Comparison of ENCODE assay signal across 9 cellular contexts in genomic region chr5:153496835-153497234, GRCh38. TPM values are rescaled to one million over a fixed set of nuclear protein-coding genes. Genes with fewer than 3 reads are reported as not detected.
DNase-seq lines count a peak whose midpoint lies in the region; TF ChIP-seq lines count a peak whose summit lies in the region.
"Had no signal": no experiment of that assay in that cellular context is flagged by ENCODE, and none has a peak within 500 bp of the region (broad histone marks: within the 10 kb centered on the region; RNA-seq: fewer than 3 reads in every experiment).

No MANE protein-coding gene starts in this region.

- no peaks in the 10 kb centered on the region for H4K20me1 ChIP-seq in Karpas-422 (ENCODE audit: insufficient read depth, low read depth, low read length)

- peak; percentile 36 to 49 (median 41) for TF ChIP-seq CTCF in breast epithelium (IDR thresholded peaks at IDR 0.05)

- no peaks in the 10 kb centered on the region for H3K9me2 ChIP-seq in Karpas-422 (replicated peaks; ENCODE audit: insufficient read depth, low read length)

- H3K9me3 ChIP-seq in Karpas-422 (ENCODE audit: low read length), result no peaks in the 10 kb centered on the region
- no peaks in the 10 kb centered on the region for H3K9me3 ChIP-seq in breast epithelium

- no peaks in the 10 kb centered on the region for H3K36me3 ChIP-seq in Karpas-422 (ENCODE audit: insufficient read depth, low read length)
- H3K36me3 ChIP-seq in breast epithelium, result no peaks in the 10 kb centered on the region

- TF ChIP-seq POLR2A in breast epithelium (IDR thresholded peaks at IDR 0.05), result no peak

- H3K27ac ChIP-seq in Karpas-422 (ENCODE audit: low read length), result no peak overlapping the region
- no peak overlapping the region for H3K27ac ChIP-seq in breast epithelium

- intact Hi-C loops in breast epithelium (cut with DNase I; ENCODE audit: low total_unique reads), result no loop called here

- no peak overlapping the region for H3K4me2 ChIP-seq in Karpas-422 (ENCODE audit: low read depth, low read length, poor library complexity, severe bottlenecking)

- H3K4me1 ChIP-seq in Karpas-422 (ENCODE audit: low read length), result no peaks in the 10 kb centered on the region
- no peaks in the 10 kb centered on the region for H3K4me1 ChIP-seq in breast epithelium

- no peak overlapping the region for H3K9ac ChIP-seq in Karpas-422 (ENCODE audit: low read length)

- peak; percentile 35 for DNase-seq in DMS 273 (lab: John Stamatoyannopoulos, UW; ENCODE audit: unreplicated experiment)
- DNase-seq in DMS 273 treated with DMSO at 0.1 percent for 48 hours (lab: John Stamatoyannopoulos, UW), result no peak
- DNase-seq in Karpas-422, result peak; percentile 61
- DNase-seq in breast epithelium (ENCODE audit: low spot score in 2 of 2), result no peak
- peak; percentile 67 for DNase-seq in myocyte (ENCODE audit: low read depth)
- DNase-seq in DMS79 (lab: John Stamatoyannopoulos, UW), result no peak
- DNase-seq in stimulated activated CD4-positive, alpha-beta T cell treated with anti-CD3 and anti-CD28 coated beads, Interleukin-1b, Interleukin-23, amount 100 ng/mL, for 48 hours, result no peak
- no peak for DNase-seq in T1000 (lab: John Stamatoyannopoulos, UW)
- DNase-seq: activated B cell treated with CpG ODN at 0.5 μM for 24 hours had no signal

- no peaks in the 10 kb centered on the region for H3K27me3 ChIP-seq in Karpas-422 (ENCODE audit: low read length)
- no peaks in the 10 kb centered on the region for H3K27me3 ChIP-seq in breast epithelium

- no peak overlapping the region for H2AFZ ChIP-seq in Karpas-422 (ENCODE audit: low read length)

- H3K79me2 ChIP-seq in Karpas-422 (ENCODE audit: low read length), result no peaks in the 10 kb centered on the region

- no peak overlapping the region for H3K4me3 ChIP-seq in Karpas-422 (ENCODE audit: low read length)
- H3K4me3 ChIP-seq in breast epithelium, result no peak overlapping the region

RNA-seq across cellular contexts. Expression of gene GRIA1, which starts 6.4 kb away (rescaled TPM):
- total RNA-seq in Karpas-422 (2014; rRNA removed; shearing (Covaris generic); ENCODE audit: low replicate concordance), result not detected in 2 replicates
- total RNA-seq in breast epithelium (under 1 TPM in 2 of 3 donors, not detected in 1; 0.33 to 0.88 TPM), myocyte (4.7 and 5.6 TPM in 2 replicates)
- polyA plus RNA-seq in myocyte (2012), result 15.2 TPM
- total RNA-seq: activated B cell treated with CpG ODN at 0.5 μM for 24 hours had no signal

Comparison
In these comparisons a context has a peak if more than half of its experiments do, and no peak if none do; other contexts are left out.
1. DNase-seq: peak in DMS 273 (single experiment), Karpas-422 (single experiment) and myocyte (single experiment); none in DMS 273 treated with DMSO at 0.1 percent for 48 hours (single experiment), breast epithelium (0 of 2), DMS79 (single experiment), stimulated activated CD4-positive, alpha-beta T cell treated with anti-CD3 and anti-CD28 coated beads, Interleukin-1b, Interleukin-23, amount 100 ng/mL, for 48 hours (single experiment) and T1000 (single experiment).